37 cellular contexts compared by ENCODE assay signal in genomic region chr5:138096997-138097828, GRCh38. TPM values are rescaled to one million over a fixed set of nuclear protein-coding genes. Genes with fewer than 3 reads are reported as not detected.
DNase-seq lines count a peak whose midpoint lies in the region; ATAC-seq and TF ChIP-seq lines count a peak whose summit lies in the region.
"Had no signal": no experiment of that assay in that cellular context is flagged by ENCODE, and none has a peak within 500 bp of the region (broad histone marks: within the 10 kb centered on the region; RNA-seq: fewer than 3 reads in every experiment).

No MANE protein-coding gene starts in this region.

- H3K27me3 Mint-ChIP-seq in type B pancreatic cell = peaks cover 49% of the 10 kb centered on the region

- no peak for DNase-seq in activated naive CD4-positive, alpha-beta T cell treated with anti-CD3 and anti-CD28 coated beads, Interleukin-2, amount 50 U/mL, for 72 hours (ENCODE audit: low spot score in 2 of 2)
- DNase-seq in activated naive CD4-positive, alpha-beta T cell treated with Interleukin-2 at 50 U/mL for 16 hours = no peak
- DNase-seq in MV-4-11 (lab: John Stamatoyannopoulos, UW) (peak; percentile 19), foreskin keratinocyte (peak in 1 of 2 donors; percentile 28), ureter (ENCODE audit: low spot score) (no peak), type B pancreatic cell (ENCODE audit: extremely low spot score, unreplicated experiment) (no peak)
- DNase-seq: ACHN; activated CD4-positive, alpha-beta memory T cell treated with anti-CD3 and anti-CD28 coated beads, Interleukin-2, amount 10 ng/mL, durations not matched to agents 7 days and 5 days; activated CD4-positive, CD25-positive, alpha-beta regulatory T cell treated with anti-CD3 and anti-CD28 coated beads, Interleukin-2, amount 50 U/mL, for 72 hours; activated gamma-delta T cell; activated T-cell treated with anti-CD3 and anti-CD28 coated beads for 4 hours; BE2C; CD8-positive, alpha-beta T cell; effector CD8-positive, alpha-beta T cell; GM23248; HFFc6; left ventricle myocardium inferior; mesendoderm; NCI-H1105 treated with DMSO at 0.1 percent for 48 hours; NCI-H1930; NCI-H2171 treated with DMSO at 0.1 percent for 48 hours; NCI-H510A treated with DMSO at 0.1 percent for 48 hours; SK-N-SH; small intestine; stimulated activated naive CD4-positive, alpha-beta T cell treated with Interleukin-2 at 50 U/mL for 16 hours had no signal

- no peaks in the 10 kb centered on the region for H3K36me3 Mint-ChIP-seq in activated naive CD4-positive, alpha-beta T cell treated with anti-CD3 and anti-CD28 coated beads, Interleukin-2, amount 50 U/mL, for 72 hours
- H3K36me3 Mint-ChIP-seq in type B pancreatic cell = no peaks in the 10 kb centered on the region
- H3K36me3 Mint-ChIP-seq: CD8-positive, alpha-beta T cell had no signal

- no peak overlapping the region for H3K27ac ChIP-seq in foreskin keratinocyte
- H3K27ac ChIP-seq: ascending aorta, coronary artery, GM23248, left ventricle myocardium inferior, suprapubic skin had no signal

- H3K9me3 Mint-ChIP-seq in activated naive CD4-positive, alpha-beta T cell treated with anti-CD3 and anti-CD28 coated beads, Interleukin-2, amount 50 U/mL, for 72 hours = no peaks in the 10 kb centered on the region
- no peaks in the 10 kb centered on the region for H3K9me3 Mint-ChIP-seq in type B pancreatic cell
- H3K9me3 Mint-ChIP-seq: activated CD4-positive, alpha-beta memory T cell treated with anti-CD3 and anti-CD28 coated beads, Interleukin-2, amount 10 ng/mL, durations not matched to agents 7 days and 5 days; CD8-positive, alpha-beta T cell; HFFc6; neural crest cell had no signal

- H3K4me1 Mint-ChIP-seq in type B pancreatic cell (ENCODE audit: unreplicated experiment) = no peaks in the 10 kb centered on the region
- H3K4me1 Mint-ChIP-seq: neural crest cell had no signal

- no peak for TF ChIP-seq CTCF in foreskin keratinocyte (conservative IDR thresholded peaks at IDR 0.05)
- no peak for TF ChIP-seq CTCF in type B pancreatic cell (conservative IDR thresholded peaks at IDR 0.05)

- peak overlapping the region; percentile 18 to 53 for H3K27ac Mint-ChIP-seq in activated naive CD4-positive, alpha-beta T cell treated with anti-CD3 and anti-CD28 coated beads, Interleukin-2, amount 50 U/mL, for 72 hours
- no peak overlapping the region for H3K27ac Mint-ChIP-seq in type B pancreatic cell
- H3K27ac Mint-ChIP-seq: HFFc6 had no signal

- peaks cover 8% of the 10 kb centered on the region for H3K4me1 ChIP-seq in foreskin keratinocyte
- H3K4me1 ChIP-seq: ascending aorta, BE2C, left ventricle myocardium inferior, suprapubic skin had no signal

- no peak overlapping the region for H3K4me3 Mint-ChIP-seq in type B pancreatic cell
- H3K4me3 Mint-ChIP-seq: activated CD4-positive, alpha-beta memory T cell treated with anti-CD3 and anti-CD28 coated beads, Interleukin-2, amount 10 ng/mL, durations not matched to agents 7 days and 5 days; CD8-positive, alpha-beta T cell; HFFc6; neural crest cell had no signal

- H3K27me3 ChIP-seq in foreskin keratinocyte = peaks cover 18% of the 10 kb centered on the region
- H3K27me3 ChIP-seq: ascending aorta, suprapubic skin had no signal

- ATAC-seq in activated naive CD4-positive, alpha-beta T cell treated with anti-CD3 and anti-CD28 coated beads, Interleukin-2, amount 50 U/mL, for 72 hours = peak; percentile 57 to 89
- ATAC-seq in foreskin keratinocyte (peak; percentile 57), HG03095 (IDR thresholded peaks at IDR 0.05; ENCODE audit: unreplicated experiment) (no peak)
- ATAC-seq: CD8-positive, alpha-beta T cell; GM12878 had no signal

RNA-seq across cellular contexts. Expression of gene WNT8A, which starts 13.4 kb away (rescaled TPM):
- not detected for total RNA-seq in activated naive CD4-positive, alpha-beta T cell treated with anti-CD3 and anti-CD28 coated beads, Interleukin-2, amount 50 U/mL, for 72 hours
- total RNA-seq in foreskin keratinocyte (not detected in 2 replicates), ureter (not detected), type B pancreatic cell (ENCODE audit: low replicate concordance) (not detected in 2 replicates)
- not detected in 2 replicates for polyA plus RNA-seq in foreskin keratinocyte
- total RNA-seq: activated CD4-positive, alpha-beta memory T cell treated with anti-CD3 and anti-CD28 coated beads, Interleukin-2, amount 10 ng/mL, durations not matched to agents 7 days and 5 days; ascending aorta; cardiac septum; CD8-positive, alpha-beta T cell; epithelial cell of proximal tubule; glomerular endothelial cell; GM12878; GM23248; HFFc6; HT-29; left ventricle myocardium inferior; neural crest cell; OCI-LY7; suprapubic skin; urinary bladder had no signal
- polyA plus RNA-seq: GM12878, GM23248, SK-N-SH, small intestine, urinary bladder had no signal

RNA-seq across cellular contexts. Expression of gene NME5, which starts 42.0 kb away (rescaled TPM):
- total RNA-seq in activated naive CD4-positive, alpha-beta T cell treated with anti-CD3 and anti-CD28 coated beads, Interleukin-2, amount 50 U/mL, for 72 hours = not detected
- total RNA-seq in foreskin keratinocyte (0.39 TPM in 1 of 2 replicates, not detected in the other), ureter (11.1 TPM), type B pancreatic cell (ENCODE audit: low replicate concordance) (4.3 and 7.8 TPM in 2 replicates)
- polyA plus RNA-seq in foreskin keratinocyte = 0.10 and 0.16 TPM in 2 replicates
- total RNA-seq: activated CD4-positive, alpha-beta memory T cell treated with anti-CD3 and anti-CD28 coated beads, Interleukin-2, amount 10 ng/mL, durations not matched to agents 7 days and 5 days; ascending aorta; CD8-positive, alpha-beta T cell; GM12878; GM23248; HT-29; OCI-LY7 had no signal
- polyA plus RNA-seq: GM23248 had no signal
